Comparison of ENCODE assay signal across 13 cellular contexts in genomic region chr7:26181474-26182227, GRCh38. TPM values are rescaled to one million over a fixed set of nuclear protein-coding genes. Genes with fewer than 3 reads are reported as not detected.
DNase-seq lines count a peak whose midpoint lies in the region; ATAC-seq and TF ChIP-seq lines count a peak whose summit lies in the region.
"Had no signal": no experiment of that assay in that cellular context is flagged by ENCODE, and none has a peak within 500 bp of the region (broad histone marks: within the 10 kb centered on the region; RNA-seq: fewer than 3 reads in every experiment).

No MANE protein-coding gene starts in this region.

- peaks cover 35% of the 10 kb centered on the region for H3K36me3 Mint-ChIP-seq in activated CD8-positive, alpha-beta memory T cell treated with anti-CD3 and anti-CD28 coated beads, Interleukin-2, amount 10 ng/mL, durations not matched to agents 7 days and 5 days
- H3K36me3 Mint-ChIP-seq in activated naive CD8-positive, alpha-beta T cell treated with anti-CD3 and anti-CD28 coated beads for 36 hours: peaks cover 58% of the 10 kb centered on the region
- peaks cover 13% of the 10 kb centered on the region for H3K36me3 Mint-ChIP-seq in neural crest cell (ENCODE audit: low read depth)

- H3K4me1 Mint-ChIP-seq in activated CD8-positive, alpha-beta memory T cell treated with anti-CD3 and anti-CD28 coated beads, Interleukin-2, amount 10 ng/mL, durations not matched to agents 7 days and 5 days: peaks cover 43% of the 10 kb centered on the region
- peaks cover 53% of the 10 kb centered on the region for H3K4me1 Mint-ChIP-seq in activated naive CD8-positive, alpha-beta T cell treated with anti-CD3 and anti-CD28 coated beads for 36 hours
- peaks cover 31% of the 10 kb centered on the region for H3K4me1 Mint-ChIP-seq in neural crest cell

- H4K20me1 ChIP-seq in MM.1S (ENCODE audit: insufficient read depth, low read length): peaks cover 9% of the 10 kb centered on the region

- H3K9me2 ChIP-seq in MM.1S (replicated peaks; ENCODE audit: insufficient read depth, low read length): no peaks in the 10 kb centered on the region

- H3K27me3 Mint-ChIP-seq in activated CD8-positive, alpha-beta memory T cell treated with anti-CD3 and anti-CD28 coated beads, Interleukin-2, amount 10 ng/mL, durations not matched to agents 7 days and 5 days: no peaks in the 10 kb centered on the region
- H3K27me3 Mint-ChIP-seq in activated naive CD8-positive, alpha-beta T cell treated with anti-CD3 and anti-CD28 coated beads for 36 hours: no peaks in the 10 kb centered on the region
- peaks cover 23% of the 10 kb centered on the region for H3K27me3 Mint-ChIP-seq in neural crest cell (ENCODE audit: low read depth)

- no peak for DNase-seq in activated CD8-positive, alpha-beta memory T cell treated with anti-CD3 and anti-CD28 coated beads, Interleukin-2, amount 10 ng/mL, durations not matched to agents 7 days and 5 days
- DNase-seq in activated CD8-positive, alpha-beta memory T cell treated with anti-CD3 and anti-CD28 coated beads for 24 hours: no peak
- DNase-seq in MM.1S: no peak
- no peak for DNase-seq in activated naive CD8-positive, alpha-beta T cell treated with anti-CD3 and anti-CD28 coated beads for 36 hours
- no peak for DNase-seq in neural crest cell (ENCODE audit: low read depth, low spot score)
- DNase-seq in GOT3 (lab: John Stamatoyannopoulos, UW): no peak
- no peak for DNase-seq in NCI-H2107 treated with DMSO at 0.1 percent for 48 hours (lab: John Stamatoyannopoulos, UW; ENCODE audit: unreplicated experiment)
- DNase-seq: activated CD4-positive, alpha-beta T cell treated with anti-CD3 and anti-CD28 coated beads for 1 hour; brain microvascular endothelial cell; NCI-H2081; NCI-H526 treated with DMSO at 0.1 percent for 48 hours had no signal

- no peak for ATAC-seq in activated CD8-positive, alpha-beta memory T cell treated with anti-CD3 and anti-CD28 coated beads, Interleukin-2, amount 10 ng/mL, durations not matched to agents 7 days and 5 days
- ATAC-seq in HG03025 (IDR thresholded peaks at IDR 0.05; ENCODE audit: low FRiP score, unreplicated experiment): no peak

- H3F3A ChIP-seq in MM.1S (ENCODE audit: insufficient read depth, low read length): peaks cover 85% of the 10 kb centered on the region

- no peak overlapping the region for H3K9ac ChIP-seq in MM.1S (ENCODE audit: low read length)

- CTCF ChIA-PET in activated CD8-positive, alpha-beta memory T cell treated with anti-CD3 and anti-CD28 coated beads, Interleukin-2, amount 10 ng/mL, durations not matched to agents 7 days and 5 days (lab: Charles Lee): interaction anchor here (1.3 to 1.6 kb wide), 2 partner anchors 11 to 26 kb away, joined by 4 read pairs; no protein-coding TSS in a partner anchor

- H3K27ac Mint-ChIP-seq in activated CD8-positive, alpha-beta memory T cell treated with anti-CD3 and anti-CD28 coated beads, Interleukin-2, amount 10 ng/mL, durations not matched to agents 7 days and 5 days: peak overlapping the region; percentile 64
- H3K27ac Mint-ChIP-seq in activated naive CD8-positive, alpha-beta T cell treated with anti-CD3 and anti-CD28 coated beads for 36 hours: peak overlapping the region; percentile 63
- no peak overlapping the region for H3K27ac Mint-ChIP-seq in neural crest cell (ENCODE audit: unreplicated experiment)

- H3K4me3 Mint-ChIP-seq in activated CD8-positive, alpha-beta memory T cell treated with anti-CD3 and anti-CD28 coated beads, Interleukin-2, amount 10 ng/mL, durations not matched to agents 7 days and 5 days: no peak overlapping the region
- H3K4me3 Mint-ChIP-seq in activated naive CD8-positive, alpha-beta T cell treated with anti-CD3 and anti-CD28 coated beads for 36 hours: no peak overlapping the region
- H3K4me3 Mint-ChIP-seq in neural crest cell: peak overlapping the region; percentile 45

- H2AFZ ChIP-seq in MM.1S (ENCODE audit: low read length): no peak overlapping the region

- H3K4me2 ChIP-seq in MM.1S (ENCODE audit: low read depth, low read length): no peak overlapping the region

- peaks cover 26% of the 10 kb centered on the region for H3K79me2 ChIP-seq in MM.1S (ENCODE audit: low read length)

- peak overlapping the region; percentile 4; the same call in 1 of the 2 replicates for H3K27ac ChIP-seq in MM.1S (ENCODE audit: low read length)

- TF ChIP-seq CTCF in MM.1S (IDR thresholded peaks at IDR 0.05; ENCODE audit: low read length) (no peak), neural crest cell (conservative IDR thresholded peaks at IDR 0.05) (no peak)

- no peak overlapping the region for H3K4me3 ChIP-seq in MM.1S (ENCODE audit: low read length)

- peaks cover 5% of the 10 kb centered on the region for H3K36me3 ChIP-seq in MM.1S (replicated peaks; ENCODE audit: insufficient read depth, low read length)
- H3K36me3 ChIP-seq: brain microvascular endothelial cell had no signal

- no peaks in the 10 kb centered on the region for H3K27me3 ChIP-seq in MM.1S (replicated peaks; ENCODE audit: insufficient read depth, low read length)
- H3K27me3 ChIP-seq: brain microvascular endothelial cell had no signal

- H3K9me3 Mint-ChIP-seq in activated CD8-positive, alpha-beta memory T cell treated with anti-CD3 and anti-CD28 coated beads, Interleukin-2, amount 10 ng/mL, durations not matched to agents 7 days and 5 days (ENCODE audit: low read depth): no peaks in the 10 kb centered on the region
- no peaks in the 10 kb centered on the region for H3K9me3 Mint-ChIP-seq in activated naive CD8-positive, alpha-beta T cell treated with anti-CD3 and anti-CD28 coated beads for 36 hours
- H3K9me3 Mint-ChIP-seq in neural crest cell: peaks cover 5% of the 10 kb centered on the region

- peaks cover 15% of the 10 kb centered on the region for H3K4me1 ChIP-seq in MM.1S (ENCODE audit: low read length)

- H3K9me3 ChIP-seq in MM.1S (replicated peaks; ENCODE audit: insufficient read depth, low read length): no peaks in the 10 kb centered on the region
- H3K9me3 ChIP-seq: Caco-2 had no signal

RNA-seq across cellular contexts. Expression of gene HNRNPA2B1, which starts 18.9 kb away (rescaled TPM):
- 100 to 1,000 TPM; 768 to 857 TPM for total RNA-seq in activated CD8-positive, alpha-beta memory T cell treated with anti-CD3 and anti-CD28 coated beads, Interleukin-2, amount 10 ng/mL, durations not matched to agents 7 days and 5 days
- 100 to 1,000 TPM; 968 to 975 TPM for total RNA-seq in activated naive CD8-positive, alpha-beta T cell treated with anti-CD3 and anti-CD28 coated beads for 36 hours
- 1,068 and 1,071 TPM in 2 replicates for total RNA-seq in neural crest cell

RNA-seq across cellular contexts. Expression of gene CBX3, which starts 19.9 kb away (rescaled TPM):
- 100 to 1,000 TPM; 235 to 279 TPM for total RNA-seq in activated CD8-positive, alpha-beta memory T cell treated with anti-CD3 and anti-CD28 coated beads, Interleukin-2, amount 10 ng/mL, durations not matched to agents 7 days and 5 days
- 100 to 1,000 TPM; 366 to 370 TPM for total RNA-seq in activated naive CD8-positive, alpha-beta T cell treated with anti-CD3 and anti-CD28 coated beads for 36 hours
- 291 and 293 TPM in 2 replicates for total RNA-seq in neural crest cell

RNA-seq across cellular contexts. Expression of gene NFE2L3, which starts 29.7 kb away (rescaled TPM):
- 10 to 100 TPM; 20.1 to 44.4 TPM for total RNA-seq in activated CD8-positive, alpha-beta memory T cell treated with anti-CD3 and anti-CD28 coated beads, Interleukin-2, amount 10 ng/mL, durations not matched to agents 7 days and 5 days
- 10 to 100 TPM; 35.2 to 35.3 TPM for total RNA-seq in activated naive CD8-positive, alpha-beta T cell treated with anti-CD3 and anti-CD28 coated beads for 36 hours
- total RNA-seq in neural crest cell: 2.4 and 3.5 TPM in 2 replicates
